In the genomic region with DNA sequence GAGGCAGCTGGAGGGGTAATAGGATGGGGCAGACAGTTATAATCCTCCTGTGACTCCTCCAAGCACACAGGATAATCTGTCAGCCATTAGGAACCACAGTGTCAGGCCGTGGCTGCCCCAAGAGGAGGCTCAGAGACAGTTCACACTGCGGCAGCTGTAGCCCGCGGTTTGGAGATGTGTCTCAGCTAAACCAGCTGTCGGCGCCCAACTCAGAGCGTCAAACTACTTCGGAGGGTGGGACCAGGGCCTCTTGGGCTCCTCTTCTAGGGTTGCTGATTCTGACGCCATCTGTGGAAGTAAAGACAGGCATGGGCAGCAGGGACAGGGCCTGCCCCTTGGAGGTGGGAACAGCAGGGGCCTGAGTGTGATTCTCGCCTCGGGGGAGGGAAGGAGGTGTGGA, we compare ENCODE assay signal across 16 cellular contexts.
DNase-seq lines count a peak whose midpoint lies in the region; ATAC-seq and TF ChIP-seq lines count a peak whose summit lies in the region.
"Had no signal": no experiment of that assay in that cellular context is flagged by ENCODE, and none has a peak within 500 bp of the region (broad histone marks: within the 10 kb centered on the region; RNA-seq: fewer than 3 reads in every experiment).

No MANE protein-coding gene starts in this region.

- no peak overlapping the region for H3K4me3 ChIP-seq in AG10803 (ENCODE audit: low read length)
- H3K4me3 ChIP-seq in H7 (ENCODE audit: insufficient read depth, low read depth, low read length): no peak overlapping the region
- H3K4me3 ChIP-seq: hepatocyte, mucosa of descending colon had no signal

- intact Hi-C loops in posterior cingulate gyrus (cut with DNase I): no loop called here

- no peak overlapping the region for H3K27ac Mint-ChIP-seq in central memory CD8-positive, alpha-beta T cell (ENCODE audit: low read depth)
- H3K27ac Mint-ChIP-seq: progenitor cell of endocrine pancreas had no signal

- DNase-seq in AG10803 (ENCODE audit: low read depth) (peak; percentile 87), H7 (peak; percentile 39), myocyte (ENCODE audit: low read depth) (peak; percentile 98), NCI-H1105 treated with DMSO at 0.1 percent for 48 hours (lab: John Stamatoyannopoulos, UW) (no peak), KBM-7 (no peak), posterior cingulate gyrus (no peak), NCI-H146 (lab: John Stamatoyannopoulos, UW) (no peak)
- no peak for DNase-seq in central memory CD8-positive, alpha-beta T cell (ENCODE audit: low spot score in 2 of 2)
- DNase-seq: activated CD8-positive, alpha-beta memory T cell treated with anti-CD3 and anti-CD28 coated beads for 24 hours; amniotic stem cell; Caco-2; Karpas-422; mucosa of descending colon; NCI-H1436 had no signal

- H3K36me3 ChIP-seq in H7 (replicated peaks; ENCODE audit: control insufficient read depth, insufficient read depth, low read length): no peaks in the 10 kb centered on the region

- in situ Hi-C loops in KBM-7 (cut with MboI; ENCODE audit: low pct_unique_long_range_greater_than_20kb, low sequenced_read_pairs): no loop called here

- TF ChIP-seq CTCF in AG10803 (conservative IDR thresholded peaks at IDR 0.05; ENCODE audit: low read length): peak; percentile 44

- no peaks in the 10 kb centered on the region for H3K27me3 ChIP-seq in H7 (ENCODE audit: control insufficient read depth, insufficient read depth, low read length)
- H3K27me3 ChIP-seq: hepatocyte had no signal

- no peaks in the 10 kb centered on the region for H3K4me1 Mint-ChIP-seq in central memory CD8-positive, alpha-beta T cell

- no peaks in the 10 kb centered on the region for H3K36me3 Mint-ChIP-seq in central memory CD8-positive, alpha-beta T cell (ENCODE audit: insufficient read depth)

- H3K4me3 Mint-ChIP-seq in central memory CD8-positive, alpha-beta T cell: no peak overlapping the region

- peak; percentile 46 for ATAC-seq in central memory CD8-positive, alpha-beta T cell (replicated peaks; ENCODE audit: extremely low read depth, poor library complexity, severe bottlenecking)
- ATAC-seq: mucosa of descending colon had no signal

- no peaks in the 10 kb centered on the region for H3K27me3 Mint-ChIP-seq in central memory CD8-positive, alpha-beta T cell

- no peaks in the 10 kb centered on the region for H3K9me3 Mint-ChIP-seq in central memory CD8-positive, alpha-beta T cell

Comparison
In these comparisons a context has a peak if more than half of its experiments do, and no peak if none do; other contexts are left out.
1. DNase-seq: peak in AG10803 (single experiment), H7 (single experiment) and myocyte (single experiment); none in central memory CD8-positive, alpha-beta T cell (0 of 2), NCI-H1105 treated with DMSO at 0.1 percent for 48 hours (single experiment), KBM-7 (single experiment), posterior cingulate gyrus (0 of 10) and NCI-H146 (single experiment).